Comparison of ENCODE assay signal across 13 cellular contexts in the genomic region with DNA sequence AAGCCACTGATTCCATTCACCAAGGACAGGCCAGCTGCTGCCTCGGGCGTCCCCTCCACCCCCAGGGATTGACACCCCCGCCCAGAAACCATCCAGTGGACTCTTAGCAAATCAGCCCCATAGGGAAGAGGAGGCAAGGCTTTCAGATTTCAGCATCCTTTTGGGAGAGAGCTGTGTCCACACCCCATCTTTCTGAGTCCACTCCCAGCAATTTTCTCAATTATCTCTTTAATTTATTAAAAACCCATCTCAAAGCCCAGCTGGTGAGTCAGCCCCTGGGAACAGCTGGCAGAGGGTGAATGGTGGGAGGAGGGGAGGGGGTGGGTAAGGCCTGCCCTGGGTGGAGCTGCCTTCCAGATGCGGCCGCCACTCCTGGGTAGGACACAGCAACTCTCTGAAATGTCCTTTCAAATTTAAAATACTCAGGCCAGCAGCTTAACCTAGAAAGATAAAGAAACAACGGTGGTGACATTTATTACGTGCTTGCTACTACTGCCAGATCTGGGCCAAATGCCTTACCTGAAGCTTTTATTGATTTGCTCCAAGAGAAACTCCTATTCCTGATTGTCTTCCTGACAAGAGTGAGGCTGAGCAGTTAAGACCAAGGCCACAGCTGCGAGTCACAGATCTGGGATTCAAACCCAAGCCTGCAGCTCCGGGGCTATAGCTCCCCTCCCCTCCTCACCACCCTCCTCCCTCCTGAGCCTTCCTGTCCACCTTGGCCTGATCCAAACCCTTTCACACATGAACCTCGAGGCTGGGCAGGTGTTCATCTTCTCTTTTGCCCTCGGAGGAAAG.
A peak's percentile ranks its signal among the peaks of the same experiment; 100 is the strongest.
DNase-seq lines count a peak whose midpoint lies in the region; ATAC-seq and TF ChIP-seq lines count a peak whose summit lies in the region.
"Had no signal": no experiment of that assay in that cellular context is flagged by ENCODE, and none has a peak within 500 bp of the region (broad histone marks: within the 10 kb centered on the region; RNA-seq: fewer than 3 reads in every experiment).

No MANE protein-coding gene starts in this region.

- H3K27me3 Mint-ChIP-seq in neural progenitor cell (ENCODE audit: insufficient read depth, low read depth) = peaks cover 7% of the 10 kb centered on the region
- H3K27me3 Mint-ChIP-seq in activated CD8-positive, alpha-beta T cell treated with anti-CD3 and anti-CD28 coated beads, Interleukin-2, amount 10 ng/mL, durations not matched to agents 7 days and 5 days (ENCODE audit: low read depth) = no peaks in the 10 kb centered on the region
- H3K27me3 Mint-ChIP-seq: naive B cell had no signal

- no peak for TF ChIP-seq EP300 in esophagus muscularis mucosa (IDR thresholded peaks at IDR 0.05)

- H4K20me1 ChIP-seq in neural progenitor cell (ENCODE audit: low read depth) = no peaks in the 10 kb centered on the region

- H3K9me3 ChIP-seq in esophagus muscularis mucosa = no peaks in the 10 kb centered on the region
- H3K9me3 ChIP-seq in neural progenitor cell (ENCODE audit: low read depth) = no peaks in the 10 kb centered on the region

- peaks cover 6% of the 10 kb centered on the region for H3F3A ChIP-seq in neural progenitor cell (ENCODE audit: low read depth)

- H3K36me3 Mint-ChIP-seq in neural progenitor cell = peaks cover 2% of the 10 kb centered on the region
- peaks cover 6% of the 10 kb centered on the region for H3K36me3 Mint-ChIP-seq in activated CD8-positive, alpha-beta T cell treated with anti-CD3 and anti-CD28 coated beads, Interleukin-2, amount 10 ng/mL, durations not matched to agents 7 days and 5 days (ENCODE audit: low read depth)

- peak overlapping the region; percentile 12 for H3K27ac Mint-ChIP-seq in neural progenitor cell
- no peak overlapping the region for H3K27ac Mint-ChIP-seq in activated CD8-positive, alpha-beta T cell treated with anti-CD3 and anti-CD28 coated beads, Interleukin-2, amount 10 ng/mL, durations not matched to agents 7 days and 5 days

- no peak overlapping the region for H3K4me3 Mint-ChIP-seq in neural progenitor cell
- H3K4me3 Mint-ChIP-seq in activated CD8-positive, alpha-beta T cell treated with anti-CD3 and anti-CD28 coated beads, Interleukin-2, amount 10 ng/mL, durations not matched to agents 7 days and 5 days = no peak overlapping the region

- no peaks in the 10 kb centered on the region for H3K9me3 Mint-ChIP-seq in neural progenitor cell
- no peaks in the 10 kb centered on the region for H3K9me3 Mint-ChIP-seq in activated CD8-positive, alpha-beta T cell treated with anti-CD3 and anti-CD28 coated beads, Interleukin-2, amount 10 ng/mL, durations not matched to agents 7 days and 5 days (ENCODE audit: insufficient read depth)
- H3K9me3 Mint-ChIP-seq: naive B cell had no signal

- no peak overlapping the region for H3K9ac ChIP-seq in neural progenitor cell

- H3K27ac ChIP-seq in esophagus muscularis mucosa (replicated peaks in 1 of 4) = peak overlapping the region; percentile 7 to 44 (median 32)
- no peak overlapping the region for H3K27ac ChIP-seq in neural progenitor cell

- H3K4me1 ChIP-seq in esophagus muscularis mucosa (peaks cover 17 to 25% (median 20%) of the 10 kb centered on the region in 4 donors), neural progenitor cell (peaks cover 17% of the 10 kb centered on the region)

- intact Hi-C loops in esophagus muscularis mucosa (cut with DNase I) = no loop called here

- POLR2A ChIA-PET in activated CD8-positive, alpha-beta T cell treated with anti-CD3 and anti-CD28 coated beads, Interleukin-2, amount 10 ng/mL, durations not matched to agents 7 days and 5 days (lab: Charles Lee) = no interaction called here

- TF ChIP-seq POLR2A in esophagus muscularis mucosa (IDR thresholded peaks at IDR 0.05; ENCODE audit: low read depth) = no peak

- 70% methylated on average over 11 of the region's 11 CpGs for WGBS in esophagus muscularis mucosa

- H3K4me3 ChIP-seq in esophagus muscularis mucosa (no peak overlapping the region), neural progenitor cell (no peak overlapping the region)

- H3K79me2 ChIP-seq in neural progenitor cell (ENCODE audit: low read depth) = no peaks in the 10 kb centered on the region

- no peaks in the 10 kb centered on the region for H3K27me3 ChIP-seq in esophagus muscularis mucosa
- no peaks in the 10 kb centered on the region for H3K27me3 ChIP-seq in neural progenitor cell

- CTCF ChIA-PET in activated CD8-positive, alpha-beta T cell treated with anti-CD3 and anti-CD28 coated beads, Interleukin-2, amount 10 ng/mL, durations not matched to agents 7 days and 5 days (lab: Charles Lee) = interaction anchor here (1.0 to 2.3 kb wide), 4 partner anchors 16 to 223 kb away, joined by 3 to 13 read pairs (median 7); a partner anchor contains a TSS

- peaks cover 41% of the 10 kb centered on the region for H3K4me1 Mint-ChIP-seq in neural progenitor cell
- no peaks in the 10 kb centered on the region for H3K4me1 Mint-ChIP-seq in activated CD8-positive, alpha-beta T cell treated with anti-CD3 and anti-CD28 coated beads, Interleukin-2, amount 10 ng/mL, durations not matched to agents 7 days and 5 days (ENCODE audit: low read depth)

- H2AFZ ChIP-seq in neural progenitor cell (replicated peaks) = no peak overlapping the region

- DNase-seq in AG20443 (ENCODE audit: low spot score) (peak; percentile 79), NCI-H146 (lab: John Stamatoyannopoulos, UW) (peak; percentile 52), esophagus muscularis mucosa (ENCODE audit: extremely low spot score) (no peak), neural progenitor cell (ENCODE audit: low spot score) (no peak), amygdala (lab: John Stamatoyannopoulos, UW) (no peak), NCI-H510A treated with DMSO at 0.1 percent for 48 hours (lab: John Stamatoyannopoulos, UW) (no peak)
- DNase-seq in activated CD8-positive, alpha-beta T cell treated with anti-CD3 and anti-CD28 coated beads, Interleukin-2, amount 10 ng/mL, durations not matched to agents 7 days and 5 days = no peak
- DNase-seq: activated CD4-positive, alpha-beta T cell treated with anti-CD3 and anti-CD28 coated beads for 1 hour; AML-193; naive B cell; NCI-H1092; NCI-H526 treated with DMSO at 0.1 percent for 48 hours had no signal

- no peak for ATAC-seq in GM19397 (IDR thresholded peaks at IDR 0.05; ENCODE audit: unreplicated experiment)
- no peak for ATAC-seq in activated CD8-positive, alpha-beta T cell treated with anti-CD3 and anti-CD28 coated beads, Interleukin-2, amount 10 ng/mL, durations not matched to agents 7 days and 5 days

- H3K36me3 ChIP-seq in esophagus muscularis mucosa (peaks cover 16 to 46% (median 36%) of the 10 kb centered on the region in 4 donors), neural progenitor cell (no peaks in the 10 kb centered on the region)

- TF ChIP-seq CTCF in esophagus muscularis mucosa (IDR thresholded peaks at IDR 0.05) (no peak), neural progenitor cell (IDR thresholded peaks at IDR 0.05) (no peak)

- H3K4me2 ChIP-seq in neural progenitor cell = peak overlapping the region; percentile 37

Comparison
In these comparisons a context has a peak if more than half of its experiments do, and no peak if none do; other contexts are left out.
1. DNase-seq: peak in AG20443 (single experiment) and NCI-H146 (single experiment); none in esophagus muscularis mucosa (single experiment), neural progenitor cell (single experiment), amygdala (0 of 56), activated CD8-positive, alpha-beta T cell treated with anti-CD3 and anti-CD28 coated beads, Interleukin-2, amount 10 ng/mL, durations not matched to agents 7 days and 5 days (single experiment) and NCI-H510A treated with DMSO at 0.1 percent for 48 hours (single experiment).